ENCODE assay signal across 10 cellular contexts in genomic region chr19:8161135-8161646, GRCh38. TPM values are rescaled to one million over a fixed set of nuclear protein-coding genes. Genes with fewer than 3 reads are reported as not detected.
A peak's percentile ranks its signal among the peaks of the same experiment; 100 is the strongest.
DNase-seq lines count a peak whose midpoint lies in the region; ATAC-seq and TF ChIP-seq lines count a peak whose summit lies in the region.
"Had no signal": no experiment of that assay in that cellular context is flagged by ENCODE, and none has a peak within 500 bp of the region (broad histone marks: within the 10 kb centered on the region; RNA-seq: fewer than 3 reads in every experiment).

No MANE protein-coding gene starts in this region.

- POLR2A ChIA-PET in activated CD4-positive, alpha-beta memory T cell treated with anti-CD3 and anti-CD28 coated beads, Interleukin-2, amount 10 ng/mL, durations not matched to agents 7 days and 5 days (lab: Charles Lee), result no interaction called here

- ATAC-seq in HG02884 (IDR thresholded peaks at IDR 0.05; ENCODE audit: unreplicated experiment) (no peak), GM19467 (IDR thresholded peaks at IDR 0.05; ENCODE audit: unreplicated experiment) (no peak)

- CTCF ChIA-PET in activated naive CD4-positive, alpha-beta T cell treated with anti-CD3 and anti-CD28 coated beads for 36 hours (lab: Charles Lee), result no interaction called here
- CTCF ChIA-PET in activated CD4-positive, alpha-beta memory T cell treated with anti-CD3 and anti-CD28 coated beads, Interleukin-2, amount 10 ng/mL, durations not matched to agents 7 days and 5 days (lab: Charles Lee), result interaction anchor here (0.6 to 1.5 kb wide), 2 partner anchors 91 to 106 kb away, joined by 3 to 5 read pairs; no protein-coding TSS in a partner anchor

- H3K36me3 Mint-ChIP-seq in activated naive CD4-positive, alpha-beta T cell treated with anti-CD3 and anti-CD28 coated beads for 36 hours (ENCODE audit: low read depth), result no peaks in the 10 kb centered on the region
- no peaks in the 10 kb centered on the region for H3K36me3 Mint-ChIP-seq in activated CD4-positive, alpha-beta memory T cell treated with anti-CD3 and anti-CD28 coated beads, Interleukin-2, amount 10 ng/mL, durations not matched to agents 7 days and 5 days (ENCODE audit: low read depth)
- no peaks in the 10 kb centered on the region for H3K36me3 Mint-ChIP-seq in osteocyte (ENCODE audit: unreplicated experiment)

- intact Hi-C loops in activated naive CD4-positive, alpha-beta T cell treated with anti-CD3 and anti-CD28 coated beads for 36 hours (cut with micrococcal nuclease), result no loop called here

- H3K4me3 Mint-ChIP-seq in activated naive CD4-positive, alpha-beta T cell treated with anti-CD3 and anti-CD28 coated beads for 36 hours, result no peak overlapping the region
- H3K4me3 Mint-ChIP-seq in activated CD4-positive, alpha-beta memory T cell treated with anti-CD3 and anti-CD28 coated beads, Interleukin-2, amount 10 ng/mL, durations not matched to agents 7 days and 5 days, result no peak overlapping the region
- H3K4me3 Mint-ChIP-seq in osteocyte (ENCODE audit: unreplicated experiment), result no peak overlapping the region

- peak; percentile 36 for DNase-seq in activated naive CD4-positive, alpha-beta T cell treated with anti-CD3 and anti-CD28 coated beads for 36 hours
- DNase-seq in activated naive CD4-positive, alpha-beta T cell treated with anti-CD3 and anti-CD28 coated beads, Interleukin-2, amount 50 U/mL, for 16 hours, result no peak
- peak; percentile 84 for DNase-seq in NB4 (ENCODE audit: low read depth)
- peak; percentile 18 for DNase-seq in activated CD4-positive, alpha-beta memory T cell treated with anti-CD3 and anti-CD28 coated beads, Interleukin-2, amount 10 ng/mL, durations not matched to agents 7 days and 5 days
- DNase-seq in stimulated activated CD4-positive, alpha-beta T cell treated with anti-CD3 and anti-CD28 coated beads, TNF-alpha, amount 100 ng/mL, for 48 hours (ENCODE audit: low read depth in 3 of 3), result peak in 2 of 3 donors; percentile 23 to 47
- no peak for DNase-seq in osteocyte (ENCODE audit: extremely low spot score, unreplicated experiment)

- peak; percentile 58 for TF ChIP-seq POLR2A in NB4 (IDR thresholded peaks at IDR 0.05; ENCODE audit: extremely low read depth, insufficient read length)

- no peak for TF ChIP-seq CTCF in NB4 (IDR thresholded peaks at IDR 0.05; ENCODE audit: low read depth, low read length)
- TF ChIP-seq CTCF in osteocyte (IDR thresholded peaks at IDR 0.05), result no peak

- peaks cover 4% of the 10 kb centered on the region for H3K27me3 Mint-ChIP-seq in activated naive CD4-positive, alpha-beta T cell treated with anti-CD3 and anti-CD28 coated beads for 36 hours (ENCODE audit: low read depth)
- H3K27me3 Mint-ChIP-seq in activated CD4-positive, alpha-beta memory T cell treated with anti-CD3 and anti-CD28 coated beads, Interleukin-2, amount 10 ng/mL, durations not matched to agents 7 days and 5 days, result peaks cover 9% of the 10 kb centered on the region
- peaks cover 8% of the 10 kb centered on the region for H3K27me3 Mint-ChIP-seq in osteocyte (ENCODE audit: unreplicated experiment)

- H3K4me1 Mint-ChIP-seq in activated naive CD4-positive, alpha-beta T cell treated with anti-CD3 and anti-CD28 coated beads for 36 hours (ENCODE audit: low read depth), result peaks cover 1% of the 10 kb centered on the region
- peaks cover 8% of the 10 kb centered on the region for H3K4me1 Mint-ChIP-seq in activated CD4-positive, alpha-beta memory T cell treated with anti-CD3 and anti-CD28 coated beads, Interleukin-2, amount 10 ng/mL, durations not matched to agents 7 days and 5 days
- H3K4me1 Mint-ChIP-seq in osteocyte (ENCODE audit: unreplicated experiment), result no peaks in the 10 kb centered on the region

- H3K4me3 ChIP-seq in NB4 (ENCODE audit: low read depth, low read length), result no peak overlapping the region
- H3K4me3 ChIP-seq: suprapubic skin had no signal

- no peaks in the 10 kb centered on the region for H3K9me3 Mint-ChIP-seq in activated naive CD4-positive, alpha-beta T cell treated with anti-CD3 and anti-CD28 coated beads for 36 hours
- no peaks in the 10 kb centered on the region for H3K9me3 Mint-ChIP-seq in activated CD4-positive, alpha-beta memory T cell treated with anti-CD3 and anti-CD28 coated beads, Interleukin-2, amount 10 ng/mL, durations not matched to agents 7 days and 5 days
- H3K9me3 Mint-ChIP-seq in osteocyte (ENCODE audit: unreplicated experiment), result no peaks in the 10 kb centered on the region

- H3K27ac Mint-ChIP-seq in activated naive CD4-positive, alpha-beta T cell treated with anti-CD3 and anti-CD28 coated beads for 36 hours, result no peak overlapping the region
- H3K27ac Mint-ChIP-seq in activated CD4-positive, alpha-beta memory T cell treated with anti-CD3 and anti-CD28 coated beads, Interleukin-2, amount 10 ng/mL, durations not matched to agents 7 days and 5 days, result no peak overlapping the region
- H3K27ac Mint-ChIP-seq in osteocyte (ENCODE audit: unreplicated experiment), result no peak overlapping the region

RNA-seq across cellular contexts. Expression of gene FBN3, which starts 11.8 kb away (rescaled TPM):
- not detected for total RNA-seq in activated naive CD4-positive, alpha-beta T cell treated with anti-CD3 and anti-CD28 coated beads for 36 hours
- not detected for total RNA-seq in activated CD4-positive, alpha-beta memory T cell treated with anti-CD3 and anti-CD28 coated beads, Interleukin-2, amount 10 ng/mL, durations not matched to agents 7 days and 5 days
- total RNA-seq in osteocyte, result 0.19 and 0.42 TPM in 2 replicates
- total RNA-seq: bronchial epithelial cell had no signal

RNA-seq across cellular contexts. Expression of gene CERS4, which starts 48.0 kb away (rescaled TPM):
- total RNA-seq in activated naive CD4-positive, alpha-beta T cell treated with anti-CD3 and anti-CD28 coated beads for 36 hours, result 10 to 100 TPM; 15.7 to 19.4 TPM
- 10 to 100 TPM; 23.2 TPM for total RNA-seq in activated CD4-positive, alpha-beta memory T cell treated with anti-CD3 and anti-CD28 coated beads, Interleukin-2, amount 10 ng/mL, durations not matched to agents 7 days and 5 days
- total RNA-seq in osteocyte, result 16.4 and 16.7 TPM in 2 replicates

Comparison
In these comparisons a context has a peak if more than half of its experiments do, and no peak if none do; other contexts are left out.
1. DNase-seq: peak in activated naive CD4-positive, alpha-beta T cell treated with anti-CD3 and anti-CD28 coated beads for 36 hours (single experiment), NB4 (single experiment), activated CD4-positive, alpha-beta memory T cell treated with anti-CD3 and anti-CD28 coated beads, Interleukin-2, amount 10 ng/mL, durations not matched to agents 7 days and 5 days (single experiment) and stimulated activated CD4-positive, alpha-beta T cell treated with anti-CD3 and anti-CD28 coated beads, TNF-alpha, amount 100 ng/mL, for 48 hours (2 of 3); none in activated naive CD4-positive, alpha-beta T cell treated with anti-CD3 and anti-CD28 coated beads, Interleukin-2, amount 50 U/mL, for 16 hours (single experiment) and osteocyte (single experiment).